Comparison of ENCODE assay signal across 8 cellular contexts in the genomic region with DNA sequence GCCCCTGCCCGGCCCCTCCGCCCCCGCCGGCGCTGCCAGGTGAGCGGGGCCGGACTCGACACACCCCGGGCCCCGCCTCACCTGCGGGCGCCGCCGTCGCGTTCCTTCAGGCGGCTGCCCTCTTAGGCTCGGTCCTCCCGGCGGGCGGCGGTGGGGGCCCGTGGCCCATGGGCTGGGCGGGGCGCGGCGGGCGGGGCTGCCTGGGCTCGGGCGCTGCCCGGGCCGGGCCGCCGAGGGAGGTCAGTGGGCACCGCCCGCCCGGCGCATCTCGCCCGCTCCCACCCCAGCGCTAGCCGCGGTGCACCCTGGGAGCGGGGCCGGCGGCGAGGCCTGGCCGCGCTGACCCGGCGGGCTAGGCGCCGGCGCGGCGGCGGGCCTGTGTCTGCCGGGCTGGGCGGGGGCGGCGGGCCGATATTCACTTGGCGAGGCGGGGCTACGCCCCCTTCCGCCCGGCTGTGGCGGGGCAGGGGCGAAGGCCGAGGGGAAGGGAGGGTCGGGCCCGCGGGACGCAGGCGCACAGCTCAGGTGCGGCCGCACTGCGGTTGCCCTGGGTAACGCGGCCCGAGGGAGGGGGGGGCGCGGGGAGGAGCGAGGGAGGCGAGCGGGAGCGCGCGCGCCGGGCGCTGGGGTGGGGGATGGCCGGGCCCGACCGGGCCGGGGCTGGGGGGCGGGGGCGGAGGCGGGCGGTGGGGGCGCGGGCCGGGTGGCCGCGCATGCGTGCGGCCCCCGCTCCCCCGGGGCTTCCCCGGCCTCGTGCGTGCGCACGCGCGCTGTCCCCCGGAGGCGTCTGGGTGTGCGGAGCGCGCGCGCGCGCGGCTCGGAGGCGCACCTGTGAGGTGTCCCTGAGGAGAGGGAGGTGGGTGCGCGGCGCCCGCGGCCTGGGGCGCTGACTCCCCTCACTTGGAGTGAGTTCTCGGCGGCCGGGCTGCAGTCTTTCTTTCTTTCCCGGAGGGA. TPM values are rescaled to one million over a fixed set of nuclear protein-coding genes. Genes with fewer than 3 reads are reported as not detected.
A peak's percentile ranks its signal among the peaks of the same experiment; 100 is the strongest.
DNase-seq lines count a peak whose midpoint lies in the region; TF ChIP-seq lines count a peak whose summit lies in the region.

A gene with protein sequence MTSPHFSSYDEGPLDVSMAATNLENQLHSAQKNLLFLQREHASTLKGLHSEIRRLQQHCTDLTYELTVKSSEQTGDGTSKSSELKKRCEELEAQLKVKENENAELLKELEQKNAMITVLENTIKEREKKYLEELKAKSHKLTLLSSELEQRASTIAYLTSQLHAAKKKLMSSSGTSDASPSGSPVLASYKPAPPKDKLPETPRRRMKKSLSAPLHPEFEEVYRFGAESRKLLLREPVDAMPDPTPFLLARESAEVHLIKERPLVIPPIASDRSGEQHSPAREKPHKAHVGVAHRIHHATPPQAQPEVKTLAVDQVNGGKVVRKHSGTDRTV (minus strand): TSS at position 384 of the 954 bp plus-strand sequence. CDS start 28,526 bp downstream, outside the sequence.
Gene ZNF664, plus strand, starts transcription at position 768 of the 954 bp plus-strand sequence. CDS start 38,930 bp downstream, outside the sequence.

- peaks cover 14 to 16% of the 10 kb centered on the region in 2 experiments for H3K4me1 ChIP-seq in neutrophil (ENCODE audit: control insufficient read depth in 1 of 2, insufficient read depth in 1 of 2, low read depth in 1 of 2, low read length in 1 of 2)

- H3K9me3 ChIP-seq in neutrophil = no peaks in the 10 kb centered on the region

- H3K27ac ChIP-seq in neutrophil = peak within 1 kb of the TSS; percentile 48
- H3K27ac ChIP-seq in substantia nigra (ENCODE audit: low read depth, low read length, poor library complexity, severe bottlenecking) = peak within 1 kb of the TSS; percentile 78

- TF ChIP-seq CTCF in neutrophil (IDR thresholded peaks at IDR 0.05) = peak; percentile 10

- H3K36me3 ChIP-seq in H7 (replicated peaks; ENCODE audit: control insufficient read depth, insufficient read depth, low read length) = peaks cover 1% of the 10 kb centered on the region
- no peaks in the 10 kb centered on the region for H3K36me3 ChIP-seq in neutrophil

- peak; percentile 93 for DNase-seq in GDM1 (lab: John Stamatoyannopoulos, UW)
- DNase-seq in H7 = peak; percentile 99
- peak; percentile 83 for DNase-seq in M059J (ENCODE audit: low read depth)
- peak; percentile 93 to 97 for DNase-seq in SHP77 (lab: John Stamatoyannopoulos, UW)
- DNase-seq in activated naive CD4-positive, alpha-beta T cell (lab: John Stamatoyannopoulos, UW) = peak; percentile 83 to 97 (median 92)
- DNase-seq in foreskin melanocyte = peak; percentile 44
- DNase-seq in substantia nigra (lab: John Stamatoyannopoulos, UW) = peak in 48 of 49 donors; percentile 60 to 93 (median 82)

- peaks cover 46% of the 10 kb centered on the region for H3K27me3 ChIP-seq in H7 (ENCODE audit: control insufficient read depth, insufficient read depth, low read length)
- H3K27me3 ChIP-seq in neutrophil = peaks cover 48% of the 10 kb centered on the region

- H3K4me3 ChIP-seq in H7 (ENCODE audit: insufficient read depth, low read depth, low read length) (peak within 1 kb of the TSS; percentile 81), neutrophil (ENCODE audit: low read depth in 1 of 2, low read length in 1 of 2) (peak within 1 kb of the TSS; percentile 59 to 83)

RNA-seq across cellular contexts. Expression of the first gene that starts in this region (rescaled TPM):
- 5.2 and 6.1 TPM in 2 replicates for total RNA-seq in H7 (2014; rRNA removed; shearing (Covaris generic))
- 6.6 and 13.3 TPM in 2 replicates for total RNA-seq in M059J (2014; rRNA removed; shearing (Covaris generic))

RNA-seq across cellular contexts. Expression of gene ZNF664, which starts in this region (rescaled TPM):
- 60.3 and 62.0 TPM in 2 replicates for total RNA-seq in H7 (2014; rRNA removed; shearing (Covaris generic))
- 40.7 and 58.7 TPM in 2 replicates for total RNA-seq in M059J (2014; rRNA removed; shearing (Covaris generic))

Comparison
In these comparisons a context has a peak if more than half of its experiments do, and no peak if none do; other contexts are left out.
1. Peak in every context shown above with its lines: DNase-seq, H3K4me3 ChIP-seq and H3K27ac ChIP-seq.
2. DNase-seq: peak in every context shown above with its lines; median percentile 99 in H7; 95 in SHP77; 93 in GDM1; 92 in activated naive CD4-positive, alpha-beta T cell; 83 in M059J; 82 in substantia nigra; 44 in foreskin melanocyte.